ENCODE assay signal across 12 cellular contexts in the genomic region with DNA sequence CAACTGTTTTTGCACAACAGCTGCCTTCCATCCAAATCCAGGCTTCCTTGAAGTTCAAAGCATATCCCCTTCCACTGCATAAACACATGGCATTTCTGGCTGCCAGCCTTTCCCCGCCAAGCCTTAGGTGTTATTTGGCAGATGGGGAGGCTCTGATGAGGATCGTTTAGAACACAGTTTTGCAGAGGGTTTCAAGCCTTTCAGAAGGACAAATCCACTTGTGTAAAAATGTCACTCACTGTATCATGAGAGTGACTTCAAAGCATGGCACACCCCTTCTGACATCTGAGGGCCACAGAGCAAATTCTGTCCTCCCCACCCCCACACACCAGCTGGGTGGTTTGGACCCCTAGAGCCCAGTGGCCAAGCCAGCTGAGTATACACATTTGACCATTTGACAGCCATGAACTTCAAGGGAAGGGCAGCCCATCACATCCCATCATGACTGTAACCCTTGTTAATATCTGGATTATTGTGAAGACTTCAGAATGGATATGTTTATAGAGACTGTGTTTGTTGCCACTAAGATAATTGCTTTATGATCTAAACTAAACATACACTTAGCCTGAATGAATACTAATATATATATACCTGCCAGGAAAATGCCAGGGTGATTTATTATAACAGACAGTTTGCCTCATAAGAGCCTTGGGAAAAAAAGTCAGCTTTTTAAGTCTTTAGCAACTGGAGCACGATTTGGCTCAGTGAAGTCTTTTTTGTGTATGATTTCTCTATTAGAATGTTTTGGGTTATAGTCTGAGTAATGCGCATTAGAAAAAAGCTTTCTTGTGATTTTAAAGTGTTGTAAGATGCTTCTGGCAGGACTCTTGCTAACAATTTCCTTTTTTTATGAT. TPM values are rescaled to one million over a fixed set of nuclear protein-coding genes. Genes with fewer than 3 reads are reported as not detected.
DNase-seq lines count a peak whose midpoint lies in the region; ATAC-seq and TF ChIP-seq lines count a peak whose summit lies in the region.
"Had no signal": no experiment of that assay in that cellular context is flagged by ENCODE, and none has a peak within 500 bp of the region (broad histone marks: within the 10 kb centered on the region; RNA-seq: fewer than 3 reads in every experiment).

No MANE protein-coding gene starts in this region.

- intact Hi-C loops in A673 (cut with micrococcal nuclease; ENCODE audit: unreplicated experiment) (loop anchor here (5.0 kb wide), 1 partner anchor 267 kb away; no protein-coding TSS in a partner anchor), mucosa of descending colon (cut with DNase I, micrococcal nuclease) (no loop called here)
- intact Hi-C loops in CD4-positive, alpha-beta T cell (cut with DNase I, micrococcal nuclease) = no loop called here

- CTCF ChIA-PET in A673 (lab: Charles Lee) = no interaction called here
- CTCF ChIA-PET in CD4-positive, alpha-beta T cell (lab: Charles Lee) = no interaction called here

- no peak overlapping the region for H3K4me3 ChIP-seq in A673 (ENCODE audit: low read depth, low read length, poor library complexity, severe bottlenecking)
- H3K4me3 ChIP-seq in mucosa of descending colon = no peak overlapping the region

- H3K27me3 Mint-ChIP-seq in CD4-positive, alpha-beta T cell = peaks cover 4% of the 10 kb centered on the region

- POLR2A ChIA-PET in A673 (lab: Charles Lee; ENCODE audit: low non-redundant PET) = interaction anchor here (0.6 kb wide), 1 partner anchor 84 kb away, joined by 5 read pairs; no protein-coding TSS in a partner anchor
- POLR2A ChIA-PET in CD4-positive, alpha-beta T cell (lab: Charles Lee) = no interaction called here

- H3K4me1 ChIP-seq in A673 (ENCODE audit: insufficient read depth, low read length, poor library complexity, severe bottlenecking) (peaks cover 42% of the 10 kb centered on the region), mucosa of descending colon (ENCODE audit: low read depth) (peaks cover 2% of the 10 kb centered on the region)

- ATAC-seq in mucosa of descending colon = peak; percentile 28
- no peak for ATAC-seq in GM21526 (IDR thresholded peaks at IDR 0.05; ENCODE audit: low FRiP score, unreplicated experiment)
- no peak for ATAC-seq in GM21447 (IDR thresholded peaks at IDR 0.05; ENCODE audit: unreplicated experiment)
- no peak for ATAC-seq in CD4-positive, alpha-beta T cell (ENCODE audit: poor library complexity)

- no peaks in the 10 kb centered on the region for H3K36me3 Mint-ChIP-seq in CD4-positive, alpha-beta T cell (ENCODE audit: low read depth)
- H3K36me3 Mint-ChIP-seq: memory B cell had no signal

- peak overlapping the region; percentile 5 for H3K27ac ChIP-seq in A673 (ENCODE audit: low read depth, low read length, poor library complexity, severe bottlenecking)
- no peak overlapping the region for H3K27ac ChIP-seq in CD4-positive, alpha-beta T cell (ENCODE audit: low read depth, low read length)
- H3K27ac ChIP-seq: HL-60 had no signal

- DNase-seq in A673 (ENCODE audit: low spot score) (no peak), NCI-H1092 (lab: John Stamatoyannopoulos, UW) (peak; percentile 10), amniotic epithelial cell (ENCODE audit: low read depth) (peak; percentile 66), mucosa of descending colon (no peak), globus pallidus (ENCODE audit: low spot score) (no peak)
- no peak for DNase-seq in CD4-positive, alpha-beta T cell
- DNase-seq: activated CD8-positive, alpha-beta memory T cell treated with anti-CD3 and anti-CD28 coated beads, Interleukin-2, amount 50 U/mL, for 48 hours; AML-193 had no signal

- no peak overlapping the region for H3K27ac Mint-ChIP-seq in CD4-positive, alpha-beta T cell
- H3K27ac Mint-ChIP-seq: memory B cell had no signal

- no TSS peak for BruUV-seq in A673 (replicated peaks; lab: Mats Ljungman, UMichigan)

- H3K9me3 ChIP-seq in A673 (ENCODE audit: low read depth, low read length, poor library complexity, severe bottlenecking) = no peaks in the 10 kb centered on the region
- no peaks in the 10 kb centered on the region for H3K9me3 ChIP-seq in mucosa of descending colon
- no peaks in the 10 kb centered on the region for H3K9me3 ChIP-seq in CD4-positive, alpha-beta T cell (ENCODE audit: control insufficient read depth, low read length)

- no peaks in the 10 kb centered on the region for H3K4me1 Mint-ChIP-seq in CD4-positive, alpha-beta T cell (ENCODE audit: low read depth)
- H3K4me1 Mint-ChIP-seq: memory B cell had no signal

- no peak for TF ChIP-seq CTCF in A673 (conservative IDR thresholded peaks at IDR 0.05; ENCODE audit: low read depth, low read length)
- TF ChIP-seq CTCF in mucosa of descending colon (IDR thresholded peaks at IDR 0.05) = no peak
- TF ChIP-seq CTCF in CD4-positive, alpha-beta T cell (IDR thresholded peaks at IDR 0.05) = no peak

- no peaks in the 10 kb centered on the region for H3K9me3 Mint-ChIP-seq in CD4-positive, alpha-beta T cell
- H3K9me3 Mint-ChIP-seq: memory B cell had no signal

- no peaks in the 10 kb centered on the region for H3K27me3 ChIP-seq in A673 (replicated peaks; ENCODE audit: insufficient read depth, low read depth, low read length, poor library complexity)
- no peaks in the 10 kb centered on the region for H3K27me3 ChIP-seq in CD4-positive, alpha-beta T cell (ENCODE audit: control insufficient read depth, insufficient read depth, low read length)

- H3K36me3 ChIP-seq in A673 (ENCODE audit: insufficient read depth, low read length, poor library complexity, severe bottlenecking) = peaks cover 22% of the 10 kb centered on the region
- no peaks in the 10 kb centered on the region for H3K36me3 ChIP-seq in mucosa of descending colon (ENCODE audit: low read depth)

- no peak overlapping the region for H3K4me3 Mint-ChIP-seq in CD4-positive, alpha-beta T cell
- H3K4me3 Mint-ChIP-seq: memory B cell had no signal

RNA-seq across cellular contexts. Expression of a gene that starts 31.9 kb away (rescaled TPM):
- 96.4 and 117 TPM in 2 replicates for total RNA-seq in A673 (2021)
- total RNA-seq in mucosa of descending colon = 100 to 1,000 TPM in 1 of 3 donors, 10 to 100 TPM in 2; 34.1 to 198 (median 88.3) TPM
- not detected for total RNA-seq in CD4-positive, alpha-beta T cell

Comparison
In these comparisons a context has a peak if more than half of its experiments do, and no peak if none do; other contexts are left out.
1. DNase-seq: peak in NCI-H1092 (single experiment) and amniotic epithelial cell (single experiment); none in A673 (single experiment), mucosa of descending colon (0 of 3), globus pallidus (single experiment) and CD4-positive, alpha-beta T cell (0 of 10).
2. RNA of a gene that starts 31.9 kb away (total RNA-seq): 96.4 to 117 TPM in A673 and 34.1 to 198 TPM in mucosa of descending colon; not detected in CD4-positive, alpha-beta T cell; every median in the first group is over 10 times any median in the second.